ENCODE assay signal across 13 cellular contexts in genomic region chr17:55625516-55625915, GRCh38.
DNase-seq lines count a peak whose midpoint lies in the region; ATAC-seq and TF ChIP-seq lines count a peak whose summit lies in the region.
"Had no signal": no experiment of that assay in that cellular context is flagged by ENCODE, and none has a peak within 500 bp of the region (broad histone marks: within the 10 kb centered on the region; RNA-seq: fewer than 3 reads in every experiment).

No MANE protein-coding gene starts in this region.

- peaks cover 18% of the 10 kb centered on the region for H3K4me1 Mint-ChIP-seq in activated CD4-positive, alpha-beta memory T cell treated with anti-CD3 and anti-CD28 coated beads, Interleukin-2, amount 10 ng/mL, durations not matched to agents 7 days and 5 days

- peak overlapping the region; percentile 47 for H3K27ac Mint-ChIP-seq in activated CD4-positive, alpha-beta memory T cell treated with anti-CD3 and anti-CD28 coated beads, Interleukin-2, amount 10 ng/mL, durations not matched to agents 7 days and 5 days

- peaks cover 1% of the 10 kb centered on the region for H3K9me3 Mint-ChIP-seq in activated CD4-positive, alpha-beta memory T cell treated with anti-CD3 and anti-CD28 coated beads, Interleukin-2, amount 10 ng/mL, durations not matched to agents 7 days and 5 days

- peaks cover 15% of the 10 kb centered on the region for H3K27me3 Mint-ChIP-seq in activated CD4-positive, alpha-beta memory T cell treated with anti-CD3 and anti-CD28 coated beads, Interleukin-2, amount 10 ng/mL, durations not matched to agents 7 days and 5 days

- POLR2A ChIA-PET in activated CD4-positive, alpha-beta memory T cell treated with anti-CD3 and anti-CD28 coated beads, Interleukin-2, amount 10 ng/mL, durations not matched to agents 7 days and 5 days (lab: Charles Lee) = no interaction called here

- H3K36me3 Mint-ChIP-seq in activated CD4-positive, alpha-beta memory T cell treated with anti-CD3 and anti-CD28 coated beads, Interleukin-2, amount 10 ng/mL, durations not matched to agents 7 days and 5 days (ENCODE audit: low read depth) = no peaks in the 10 kb centered on the region

- TF ChIP-seq CTCF in GM20000 (IDR thresholded peaks at IDR 0.05; ENCODE audit: extremely low read depth, missing control alignments) = no peak

- ATAC-seq in GM18861 (IDR thresholded peaks at IDR 0.05; ENCODE audit: unreplicated experiment) = peak; percentile 63
- peak; percentile 35 for ATAC-seq in HG03064 (IDR thresholded peaks at IDR 0.05; ENCODE audit: low read depth, unreplicated experiment)
- ATAC-seq in GM18517 (IDR thresholded peaks at IDR 0.05; ENCODE audit: unreplicated experiment) = no peak

- CTCF ChIA-PET in activated CD4-positive, alpha-beta memory T cell treated with anti-CD3 and anti-CD28 coated beads, Interleukin-2, amount 10 ng/mL, durations not matched to agents 7 days and 5 days (lab: Charles Lee) = interaction anchor here (1.0 kb wide), 1 partner anchor 23 kb away, joined by 3 read pairs; no protein-coding TSS in a partner anchor

- H3K4me3 Mint-ChIP-seq in activated CD4-positive, alpha-beta memory T cell treated with anti-CD3 and anti-CD28 coated beads, Interleukin-2, amount 10 ng/mL, durations not matched to agents 7 days and 5 days = peak overlapping the region; percentile 10

- DNase-seq in GM20000 (ENCODE audit: low spot score) (peak; percentile 31), KG1 (lab: John Stamatoyannopoulos, UW) (no peak), GDM1 (lab: John Stamatoyannopoulos, UW) (no peak), NCI-H1436 (lab: John Stamatoyannopoulos, UW) (no peak)
- DNase-seq in activated CD4-positive, alpha-beta memory T cell treated with anti-CD3 and anti-CD28 coated beads, Interleukin-2, amount 10 ng/mL, durations not matched to agents 7 days and 5 days = peak; percentile 20
- DNase-seq: activated gamma-delta T cell treated with Interleukin-2 at 50 U/mL for 16 hours; islet precursor cell; NCI-H146; stimulated activated naive CD8-positive, alpha-beta T cell treated with anti-CD3 and anti-CD28 coated beads, Interleukin-15, Interleukin-2, amounts not matched to agents 100 U/mL and 50 U/mL, for 24 hours; T1000 had no signal

Comparison
In these comparisons a context has a peak if more than half of its experiments do, and no peak if none do; other contexts are left out.
1. DNase-seq: peak in GM20000 (single experiment) and activated CD4-positive, alpha-beta memory T cell treated with anti-CD3 and anti-CD28 coated beads, Interleukin-2, amount 10 ng/mL, durations not matched to agents 7 days and 5 days (single experiment); none in KG1 (single experiment), GDM1 (single experiment) and NCI-H1436 (single experiment).